Comparison of ENCODE assay signal across 12 cellular contexts in genomic region chr16:12158428-12158827, GRCh38.
A peak's percentile ranks its signal among the peaks of the same experiment; 100 is the strongest.
DNase-seq lines count a peak whose midpoint lies in the region; ATAC-seq and TF ChIP-seq lines count a peak whose summit lies in the region.
"Had no signal": no experiment of that assay in that cellular context is flagged by ENCODE, and none has a peak within 500 bp of the region (broad histone marks: within the 10 kb centered on the region; RNA-seq: fewer than 3 reads in every experiment).

No MANE protein-coding gene starts in this region.

- H3K27me3 ChIP-seq in AG04450 (ENCODE audit: control insufficient read depth, insufficient read depth, low read length) (no peaks in the 10 kb centered on the region), brain microvascular endothelial cell (replicated peaks) (no peaks in the 10 kb centered on the region)
- H3K27me3 ChIP-seq: vagina had no signal

- DNase-seq in AG04450 (ENCODE audit: low read depth, low spot score) (no peak), HS-27A (ENCODE audit: low read depth) (peak; percentile 92), brain microvascular endothelial cell (peak; percentile 87), iris pigment epithelial cell (ENCODE audit: low read depth) (peak; percentile 83), NCI-H1694 (lab: John Stamatoyannopoulos, UW) (no peak), germinal center (ENCODE audit: low spot score) (no peak)
- no peak for DNase-seq in activated effector memory CD4-positive, alpha-beta T cell treated with Interleukin-2 at 50 U/mL for 16 hours
- DNase-seq: activated CD4-positive, alpha-beta T cell treated with anti-CD3 and anti-CD28 coated beads, Interleukin-2, amount 10 ng/mL, durations not matched to agents 7 days and 5 days; AML-193; Karpas-422 had no signal

- POLR2A ChIA-PET in AG04450 (lab: Yijun Ruan, JAX): interaction anchor here (0.6 kb wide), 1 partner anchor 48 kb away, joined by 5 read pairs; no protein-coding TSS in a partner anchor

- CTCF ChIA-PET in AG04450 (lab: Charles Lee): interaction anchor here (0.6 kb wide), 1 partner anchor 90 kb away, joined by 3 read pairs; no protein-coding TSS in a partner anchor

- no peaks in the 10 kb centered on the region for H3K36me3 ChIP-seq in brain microvascular endothelial cell (replicated peaks)
- H3K36me3 ChIP-seq: vagina had no signal

- ATAC-seq in GM19035 (IDR thresholded peaks at IDR 0.05; ENCODE audit: unreplicated experiment): no peak

- H3K4me3 ChIP-seq in AG04450 (ENCODE audit: low read depth, low read length) (no peak overlapping the region), brain microvascular endothelial cell (ENCODE audit: low read depth, low read length) (no peak overlapping the region)
- H3K4me3 ChIP-seq: vagina had no signal

- in situ Hi-C loops in brain microvascular endothelial cell (cut with HindIII; ENCODE audit: low pct_ligation_motif_present, low sequenced_read_pairs): no loop called here

- H3K9me3 ChIP-seq in AG04450 (ENCODE audit: control insufficient read depth, insufficient read depth, low read length): peaks cover 6% of the 10 kb centered on the region; the same call in 1 of the 2 replicates
- H3K9me3 ChIP-seq: vagina had no signal

- TF ChIP-seq CTCF in AG04450 (IDR thresholded peaks at IDR 0.05; ENCODE audit: low read depth, low read length): no peak
- TF ChIP-seq CTCF in brain microvascular endothelial cell (IDR thresholded peaks at IDR 0.05; ENCODE audit: low read depth, low read length, missing control alignments): no peak

- H3K27ac ChIP-seq in AG04450 (ENCODE audit: low read depth, low read length) (peak overlapping the region; percentile 31), brain microvascular endothelial cell (peak overlapping the region; percentile 25)
- H3K27ac ChIP-seq: vagina had no signal

Comparison
In these comparisons a context has a peak if more than half of its experiments do, and no peak if none do; other contexts are left out.
1. DNase-seq: peak in HS-27A (single experiment), brain microvascular endothelial cell (single experiment) and iris pigment epithelial cell (single experiment); none in AG04450 (single experiment), NCI-H1694 (single experiment), activated effector memory CD4-positive, alpha-beta T cell treated with Interleukin-2 at 50 U/mL for 16 hours (single experiment) and germinal center (single experiment).